In genomic region chr17:27455914-27456680, GRCh38 we compare ENCODE assay signal across 8 cellular contexts. TPM values are rescaled to one million over a fixed set of nuclear protein-coding genes. Genes with fewer than 3 reads are reported as not detected.
DNase-seq lines count a peak whose midpoint lies in the region; ATAC-seq, FAIRE-seq and TF ChIP-seq lines count a peak whose summit lies in the region.

TSS of gene KSR1 (plus strand) at chr17:27456448. CDS start at chr17:27456644, 196 bp downstream.

- peak within 1 kb of the TSS; percentile 71 to 86 (median 82) for H3K9ac ChIP-seq in BLaER1 treated with 17β-estradiol and CSF1 and Interleukin-3, amounts not matched to agents 10 nM and 100 nM
- H3K9ac ChIP-seq in endothelial cell of umbilical vein (replicated peaks; ENCODE audit: extremely low read depth, insufficient read depth, low read length) = peak within 1 kb of the TSS; percentile 73

- intact Hi-C loops in endothelial cell of umbilical vein (cut with micrococcal nuclease) = loop anchor here (2.0 kb wide), 1 partner anchor 145 kb away; no protein-coding TSS in a partner anchor

- peak; percentile 39 to 74 for TF ChIP-seq CTCF in endothelial cell of umbilical vein (IDR thresholded peaks at IDR 0.05; ENCODE audit: extremely low read depth in 1 of 2, insufficient read depth in 1 of 2, low read depth in 1 of 2, low read length in 2 of 2)

- peaks cover 0 to 3% (median 0%) of the 10 kb centered on the region in 11 experiments; a peak in 1 of 22 replicates for H3K36me3 ChIP-seq in BLaER1 treated with 17β-estradiol and CSF1 and Interleukin-3, amounts not matched to agents 10 nM and 100 nM
- no peaks in the 10 kb centered on the region for H3K36me3 ChIP-seq in endothelial cell of umbilical vein (ENCODE audit: control insufficient read depth in 2 of 2, extremely low read depth in 1 of 2, insufficient read depth in 2 of 2, low read length in 2 of 2)

- FAIRE-seq in endothelial cell of umbilical vein (lab: Jason Lieb, UNC) = peak; percentile 68

- H3K4me3 ChIP-seq in BLaER1 treated with 17β-estradiol and CSF1 and Interleukin-3, amounts not matched to agents 10 nM and 100 nM = peak within 1 kb of the TSS; percentile 80 to 92 (median 87)
- peak within 1 kb of the TSS; percentile 24 to 85 (median 62) for H3K4me3 ChIP-seq in endothelial cell of umbilical vein (replicated peaks in 1 of 3; ENCODE audit: insufficient read depth in 1 of 3, low read depth in 1 of 3, low read length in 3 of 3)

- peak; percentile 81 for DNase-seq in GM19240 (ENCODE audit: insufficient read length, low spot score)
- peak; percentile 45 for DNase-seq in NOMO-1 treated with dmso at 0.1 percent for 144 hours (lab: John Stamatoyannopoulos, UW; ENCODE audit: unreplicated experiment)
- DNase-seq in activated CD8-positive, alpha-beta memory T cell treated with anti-CD3 and anti-CD28 coated beads, Interleukin-2, amount 50 U/mL, for 24 hours (ENCODE audit: extremely low read depth) = peak; percentile 47
- peak; percentile 78 for DNase-seq in endothelial cell of umbilical vein (ENCODE audit: low read depth, low spot score)
- peak; percentile 60 for DNase-seq in middle frontal gyrus (ENCODE audit: extremely low spot score, low spot score)
- DNase-seq in stimulated activated CD8-positive, alpha-beta memory T cell treated with anti-CD3 and anti-CD28 coated beads, Interleukin-2, amount 100 ng/mL, for 1 hour (ENCODE audit: low read depth in 2 of 2) = peak; percentile 52 to 68

- peaks cover 23 to 46% (median 33%) of the 10 kb centered on the region in 11 experiments; a peak in 17 of 22 replicates for H4K20me1 ChIP-seq in BLaER1 treated with 17β-estradiol and CSF1 and Interleukin-3, amounts not matched to agents 10 nM and 100 nM
- H4K20me1 ChIP-seq in endothelial cell of umbilical vein (replicated peaks; ENCODE audit: control insufficient read depth, extremely low read depth, insufficient read depth, low read length) = no peaks in the 10 kb centered on the region

- peaks cover 36% of the 10 kb centered on the region for H3K79me2 ChIP-seq in endothelial cell of umbilical vein (ENCODE audit: control insufficient read depth, insufficient read depth, low read length)

- CTCF ChIA-PET in endothelial cell of umbilical vein (lab: Charles Lee) = interaction anchor here (0.7 to 3.1 kb wide), 36 partner anchors 10 to 229 kb away, joined by 3 to 79 read pairs (median 5); no protein-coding TSS in a partner anchor

- peaks cover 8 to 27% (median 24%) of the 10 kb centered on the region in 11 experiments; a peak in 20 of 22 replicates for H3K27me3 ChIP-seq in BLaER1 treated with 17β-estradiol and CSF1 and Interleukin-3, amounts not matched to agents 10 nM and 100 nM
- H3K27me3 ChIP-seq in endothelial cell of umbilical vein (ENCODE audit: control insufficient read depth in 2 of 2, insufficient read depth in 2 of 2, low read length in 2 of 2) = no peaks in the 10 kb centered on the region

- dilution Hi-C loops in endothelial cell of umbilical vein (cut with MboI; ENCODE audit: extremely low pct_ligation_motif_present, low sequenced_read_pairs) = no loop called here

- POLR2A ChIA-PET in endothelial cell of umbilical vein (lab: Charles Lee) = interaction anchor here (0.6 to 1.9 kb wide), 4 partner anchors 10 to 144 kb away, joined by 3 to 8 read pairs (median 4); no protein-coding TSS in a partner anchor

- no peaks in the 10 kb centered on the region for H3K9me3 ChIP-seq in BLaER1 treated with 17β-estradiol and CSF1 and Interleukin-3, amounts not matched to agents 10 nM and 100 nM (replicated peaks in 1 of 11)
- H3K9me3 ChIP-seq in endothelial cell of umbilical vein (replicated peaks; ENCODE audit: control insufficient read depth, insufficient read depth, low read length) = no peaks in the 10 kb centered on the region

- peak within 1 kb of the TSS; percentile 86 to 98 (median 93) for H3K4me2 ChIP-seq in BLaER1 treated with 17β-estradiol and CSF1 and Interleukin-3, amounts not matched to agents 10 nM and 100 nM
- H3K4me2 ChIP-seq in endothelial cell of umbilical vein (ENCODE audit: insufficient read depth, low read length) = peak within 1 kb of the TSS; percentile 91

- H2AFZ ChIP-seq in endothelial cell of umbilical vein (ENCODE audit: low read depth, low read length) = peak within 1 kb of the TSS; percentile 50

- no TSS peak for BruUV-seq in endothelial cell of umbilical vein (replicated peaks; lab: Mats Ljungman, UMichigan)

- H3K27ac ChIP-seq in BLaER1 treated with 17β-estradiol and CSF1 and Interleukin-3, amounts not matched to agents 10 nM and 100 nM = peak within 1 kb of the TSS; percentile 45 to 74 (median 67); a peak in 21 of 22 replicates
- H3K27ac ChIP-seq in endothelial cell of umbilical vein (ENCODE audit: insufficient read depth, low read depth, low read length) = peak within 1 kb of the TSS; percentile 35

- peak; percentile 57 for ATAC-seq in HG03469 (IDR thresholded peaks at IDR 0.05; ENCODE audit: unreplicated experiment)

- H3K9me1 ChIP-seq in endothelial cell of umbilical vein (replicated peaks; ENCODE audit: control insufficient read depth, extremely low read depth, insufficient read depth, low read length) = no peaks in the 10 kb centered on the region

- peak; percentile 71 for TF ChIP-seq POLR2A in endothelial cell of umbilical vein (IDR thresholded peaks at IDR 0.05; ENCODE audit: low read depth, low read length)

- H3K4me1 ChIP-seq in BLaER1 treated with 17β-estradiol and CSF1 and Interleukin-3, amounts not matched to agents 10 nM and 100 nM = peaks cover 27 to 38% (median 33%) of the 10 kb centered on the region in 10 experiments
- H3K4me1 ChIP-seq in endothelial cell of umbilical vein (ENCODE audit: control insufficient read depth, extremely low read depth, insufficient read depth, low read length) = peaks cover 18% of the 10 kb centered on the region

TF ChIP-seq in endothelial cell of umbilical vein, 7 proteins besides CTCF, POLR2A, EP300 and RAD21:
- TF ChIP-seq POLR2AphosphoS5 (IDR thresholded peaks at IDR 0.05; ENCODE audit: insufficient read depth, low read depth, low read length) = peak; percentile 84
- no peak for TF ChIP-seq GATA2 (IDR thresholded peaks at IDR 0.05; ENCODE audit: insufficient read depth, insufficient read length, low read depth, low read length)

RNA-seq across cellular contexts. Expression of gene KSR1, which starts in this region (rescaled TPM):
- total RNA-seq in endothelial cell of umbilical vein = 55.6 and 80.2 TPM in 2 replicates
- 31.5 and 35.4 TPM in 2 replicates for polyA plus RNA-seq in endothelial cell of umbilical vein
- 27.3 and 30.1 TPM in 2 replicates for polyA plus RNA-seq in endothelial cell of umbilical vein (2011; cell fraction: cytosol; rRNA removed)
- 186 and 212 TPM in 2 replicates for polyA plus RNA-seq in endothelial cell of umbilical vein (2011; cell fraction: nucleus; rRNA removed)
- polyA plus RNA-seq in endothelial cell of umbilical vein (2012) = 53.9 and 70.0 TPM in 2 replicates
- 78.7 and 82.4 TPM in 2 replicates for polyA minus RNA-seq in endothelial cell of umbilical vein
- 11.1 TPM for polyA minus RNA-seq in endothelial cell of umbilical vein (2011; cell fraction: cytosol; rRNA and poly(A)+ RNA removed)
- 102 and 106 TPM in 2 replicates for polyA minus RNA-seq in endothelial cell of umbilical vein (2011; cell fraction: nucleus; rRNA and poly(A)+ RNA removed)

Comparison
In these comparisons a context has a peak if more than half of its experiments do, and no peak if none do; other contexts are left out.
1. Peak in every context shown above with its lines: DNase-seq, ATAC-seq, H3K4me3 ChIP-seq and H3K27ac ChIP-seq.